Comparison of ENCODE assay signal across 20 cellular contexts in the genomic region with DNA sequence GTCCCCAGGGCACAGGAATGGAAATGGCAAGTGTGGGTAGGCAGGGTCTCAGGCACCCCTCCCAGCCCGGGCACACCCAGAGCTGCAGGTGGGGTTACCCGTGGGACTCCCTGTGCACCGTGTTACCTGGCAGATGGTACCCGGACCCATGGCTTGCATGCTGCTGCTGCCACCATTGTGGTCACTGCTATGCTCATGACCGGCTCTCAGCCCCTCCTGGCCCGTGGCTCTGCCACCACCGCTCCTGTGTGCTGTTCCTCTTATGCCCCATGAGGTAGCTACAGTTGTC. TPM values are rescaled to one million over a fixed set of nuclear protein-coding genes. Genes with fewer than 3 reads are reported as not detected.
"Had no signal": no experiment of that assay in that cellular context is flagged by ENCODE, and none has a peak within 500 bp of the region (broad histone marks: within the 10 kb centered on the region; RNA-seq: fewer than 3 reads in every experiment).

No MANE protein-coding gene starts in this region.

- H3K27ac Mint-ChIP-seq: nephron progenitor cell; progenitor cell of endocrine pancreas; stimulated activated naive CD8-positive, alpha-beta T cell treated with anti-CD3 and anti-CD28 coated beads, Interleukin-15, Interleukin-2, amounts not matched to agents 100 ng/mL and 50 ng/mL, for 24 hours had no signal

- H3K27me3 Mint-ChIP-seq: naive thymus-derived CD8-positive, alpha-beta T cell had no signal

- H3K4me1 ChIP-seq: parathyroid adenoma had no signal

- H3K4me3 ChIP-seq: ovary, psoas muscle, sigmoid colon, thyroid gland, tibial nerve, vagina had no signal

- H3K9me3 ChIP-seq: ovary, psoas muscle, right lobe of liver, sigmoid colon, stomach, thoracic aorta, thyroid gland, tibial nerve, upper lobe of left lung, vagina had no signal

- H3K27me3 ChIP-seq: ovary, right lobe of liver, sigmoid colon, thyroid gland, upper lobe of left lung, vagina had no signal

- H3K9me3 Mint-ChIP-seq: naive thymus-derived CD8-positive, alpha-beta T cell; natural killer cell treated with Interleukin-12 subunit alpha and Interleukin-12 subunit beta and Interleukin-15 and Interleukin-18, amount 100 ng/mL, for 72 hours; nephron progenitor cell; neural crest cell; stimulated activated naive B cell treated with anti-CD40 and anti-IgM and Interleukin-4, amounts not matched to agents 10 μg/mL and 1 μg/mL and 100 μg/mL, for 72 hours; stimulated activated naive CD8-positive, alpha-beta T cell treated with anti-CD3 and anti-CD28 coated beads, Interleukin-15, Interleukin-2, amounts not matched to agents 100 ng/mL and 50 ng/mL, for 24 hours had no signal

- H3K4me3 Mint-ChIP-seq: natural killer cell treated with Interleukin-12 subunit alpha and Interleukin-12 subunit beta and Interleukin-15 and Interleukin-18, amount 100 ng/mL, for 72 hours; nephron progenitor cell; stimulated activated naive B cell treated with anti-CD40 and anti-IgM and Interleukin-4, amounts not matched to agents 10 μg/mL and 1 μg/mL and 100 μg/mL, for 72 hours; stimulated activated naive CD8-positive, alpha-beta T cell treated with anti-CD3 and anti-CD28 coated beads, Interleukin-15, Interleukin-2, amounts not matched to agents 100 ng/mL and 50 ng/mL, for 24 hours had no signal

- H3K36me3 Mint-ChIP-seq: naive thymus-derived CD8-positive, alpha-beta T cell; natural killer cell treated with Interleukin-12 subunit alpha and Interleukin-12 subunit beta and Interleukin-15 and Interleukin-18, amount 100 ng/mL, for 72 hours; stimulated activated naive B cell treated with anti-CD40 and anti-IgM and Interleukin-4, amounts not matched to agents 10 μg/mL and 1 μg/mL and 100 μg/mL, for 72 hours had no signal

- H3K27ac ChIP-seq: ovary, parathyroid adenoma, psoas muscle, stomach, thoracic aorta, thyroid gland, tibial nerve, upper lobe of left lung, vagina had no signal

- H3K36me3 ChIP-seq: ovary, right lobe of liver, sigmoid colon, stomach, thoracic aorta, thyroid gland, tibial nerve, upper lobe of left lung, vagina had no signal

- H3K9ac ChIP-seq: parathyroid adenoma had no signal

RNA-seq across cellular contexts. Expression of a gene that starts 21.7 kb away (rescaled TPM):
- total RNA-seq: naive thymus-derived CD8-positive, alpha-beta T cell; natural killer cell treated with Interleukin-12 subunit alpha and Interleukin-12 subunit beta and Interleukin-15 and Interleukin-18, amount 100 ng/mL, for 72 hours; neural crest cell; occipital lobe; renal cortical epithelial cell had no signal
- polyA plus RNA-seq: naive thymus-derived CD8-positive, alpha-beta T cell had no signal
